Comparison of ENCODE assay signal across 8 cellular contexts in genomic region chr1:235159930-235160329, GRCh38. TPM values are rescaled to one million over a fixed set of nuclear protein-coding genes. Genes with fewer than 3 reads are reported as not detected.
DNase-seq lines count a peak whose midpoint lies in the region; ATAC-seq, FAIRE-seq and TF ChIP-seq lines count a peak whose summit lies in the region.
"Not testable (repeated sequence)": the region's sequence is repeated elsewhere in the genome, so short reads cannot be mapped to it uniquely, and the experiment has no call there.

No MANE protein-coding gene starts in this region.

- H3K4me3 Mint-ChIP-seq in WTC11: peak overlapping the region; percentile 94
- peak overlapping the region; percentile 73 for H3K4me3 Mint-ChIP-seq in memory B cell

- H3K27ac ChIP-seq in 22Rv1 (peak overlapping the region; percentile 92), esophagus muscularis mucosa (replicated peaks in 1 of 4) (peak overlapping the region in 1 of 4 donors; percentile 93), psoas muscle (peak overlapping the region; percentile 90)
- not testable (repeated sequence) for H3K27ac ChIP-seq in GM12878 (ENCODE audit: control insufficient read depth, insufficient read depth)

- peak overlapping the region; percentile 76 for H3K4me2 ChIP-seq in GM12878 (ENCODE audit: control insufficient read depth, insufficient read depth)

- TF ChIP-seq RAD21 in GM12878 (IDR thresholded peaks at IDR 0.05; ENCODE audit: insufficient read depth, low read depth, low read length): not testable (repeated sequence)

- 72% methylated on average over 9 of the region's 9 CpGs for WGBS in GM12878 (ENCODE audit: insufficient coverage, insufficient replicate concordance, low lambda C conversion rate, missing lambda C conversion rate)
- WGBS in esophagus muscularis mucosa: 85% methylated on average over 9 of the region's 9 CpGs
- 89 to 92% (median 90%) methylated on average over 9 of the region's 9 CpGs for WGBS in psoas muscle, 3 donors

- not testable (repeated sequence) for H3K27me3 Mint-ChIP-seq in WTC11 (ENCODE audit: low read depth); memory B cell

- H3K36me3 Mint-ChIP-seq in WTC11, memory B cell: not testable (repeated sequence)

- not testable (repeated sequence) for H3K27me3 ChIP-seq in GM06990 (replicated peaks; ENCODE audit: control insufficient read depth, insufficient read depth, low read length); GM12878 (replicated peaks in 1 of 2; ENCODE audit: control insufficient read depth in 2 of 2, insufficient read depth in 2 of 2, low read length in 1 of 2); esophagus muscularis mucosa; psoas muscle (ENCODE audit: insufficient read depth in 3 of 3, low read length in 2 of 3)

- not testable (repeated sequence) for H3K9me3 Mint-ChIP-seq in WTC11, memory B cell

- H3K79me2 ChIP-seq in GM12878 (ENCODE audit: control insufficient read depth, insufficient read depth, low read length): peaks cover 32% of the 10 kb centered on the region

- H3K27ac Mint-ChIP-seq in WTC11 (peak overlapping the region; percentile 69; the same call in 1 of the 2 replicates), memory B cell (peak overlapping the region; percentile 96)

- not testable (repeated sequence) for H3K9me3 ChIP-seq in GM12878 (replicated peaks; ENCODE audit: control insufficient read depth, insufficient read depth, low read length); esophagus muscularis mucosa; psoas muscle

- not testable (repeated sequence) for FAIRE-seq in GM12878 (lab: Jason Lieb, UNC)

- RAD21 ChIA-PET in GM12878 (lab: Charles Lee; ENCODE audit: unreplicated experiment): interaction anchor here (1.7 to 2.6 kb wide), 2 partner anchors 38 to 257 kb away, joined by 4 to 11 read pairs; no protein-coding TSS in a partner anchor

- not testable (repeated sequence) for H4K20me1 ChIP-seq in GM12878 (ENCODE audit: control insufficient read depth, insufficient read depth)

- H3K36me3 ChIP-seq in GM06990 (ENCODE audit: control insufficient read depth, insufficient read depth, low read length) (peaks cover 15% of the 10 kb centered on the region), GM12878 (ENCODE audit: control insufficient read depth in 2 of 2, insufficient read depth in 2 of 2, low read length in 1 of 2) (peaks cover 0 to 19% of the 10 kb centered on the region in 2 experiments; a peak in 2 of 4 replicates), esophagus muscularis mucosa (peaks cover 0 to 48% (median 36%) of the 10 kb centered on the region in 4 donors), psoas muscle (ENCODE audit: insufficient read depth in 1 of 2, low read depth in 1 of 2) (peaks cover 11 to 49% of the 10 kb centered on the region in 2 donors)

- CTCF ChIA-PET in WTC11 (lab: Charles Lee): not testable (repeated sequence)
- CTCF ChIA-PET in GM12878 (lab: Yijun Ruan, JAX): interaction anchor here (0.9 to 2.8 kb wide), 5 partner anchors 36 to 256 kb away, joined by 3 to 18 read pairs (median 5); no protein-coding TSS in a partner anchor

- H3K4me1 ChIP-seq in GM12878 (ENCODE audit: control insufficient read depth, insufficient read depth, low read length); psoas muscle: not testable (repeated sequence)
- peaks cover 17 to 46% (median 36%) of the 10 kb centered on the region in 4 donors for H3K4me1 ChIP-seq in esophagus muscularis mucosa

- not testable (repeated sequence) for BruUV-seq in GM12878 (replicated peaks; lab: Mats Ljungman, UMichigan)

- not testable (repeated sequence) for TF ChIP-seq CTCF in 22Rv1 (IDR thresholded peaks at IDR 0.05); GM06990 (IDR thresholded peaks at IDR 0.05; ENCODE audit: insufficient read depth, low read length, poor library complexity, severe bottlenecking); NB4 (IDR thresholded peaks at IDR 0.05; ENCODE audit: low read depth, low read length); WTC11 (IDR thresholded peaks at IDR 0.05); GM12878 (IDR thresholded peaks at IDR 0.05 in 2 of 3, conservative IDR thresholded peaks at IDR 0.05 in 1 of 3; ENCODE audit: control insufficient read depth in 2 of 3, extremely low read depth in 1 of 3, insufficient read depth in 1 of 3, low read depth in 3 of 3, low read length in 3 of 3); esophagus muscularis mucosa (IDR thresholded peaks at IDR 0.05); psoas muscle (IDR thresholded peaks at IDR 0.05)

- not testable (repeated sequence) for TF ChIP-seq POLR2A in NB4 (IDR thresholded peaks at IDR 0.05; ENCODE audit: extremely low read depth, insufficient read length); GM12878 (IDR thresholded peaks at IDR 0.05; ENCODE audit: low read depth, low read length); esophagus muscularis mucosa (IDR thresholded peaks at IDR 0.05; ENCODE audit: low read depth)

- TF ChIP-seq EP300 in GM12878 (IDR thresholded peaks at IDR 0.05; ENCODE audit: borderline replicate concordance in 1 of 2, control insufficient read depth in 1 of 2, low read depth in 2 of 2, low read length in 2 of 2); esophagus muscularis mucosa (IDR thresholded peaks at IDR 0.05): not testable (repeated sequence)

- POLR2A ChIA-PET in WTC11 (lab: Charles Lee): not testable (repeated sequence)
- POLR2A ChIA-PET in GM12878 (lab: Charles Lee): interaction anchor here (0.6 to 2.0 kb wide), 6 partner anchors 9 to 720 kb away, joined by 3 to 12 read pairs (median 4); partner anchors contain the start of gene ARID4B

- not testable (repeated sequence) for DNase-seq in GM06990 (ENCODE audit: extremely low read depth, insufficient read length); NB4 (ENCODE audit: low read depth); WTC11 (ENCODE audit: low spot score); GM12878 (ENCODE audit: low read depth, low spot score); esophagus muscularis mucosa (ENCODE audit: extremely low spot score); memory B cell (ENCODE audit: low spot score in 2 of 2)
- peak in 1 of 2 donors; percentile 27 for DNase-seq in psoas muscle

- SMC1A ChIA-PET in GM12878 (lab: Charles Lee; ENCODE audit: uncharacterized antibody, unreplicated experiment): interaction anchor here (1.2 to 2.9 kb wide), 5 partner anchors 9 to 256 kb away, joined by 4 to 15 read pairs (median 10); no protein-coding TSS in a partner anchor

- H3K4me1 Mint-ChIP-seq in WTC11: peaks cover 12% of the 10 kb centered on the region
- H3K4me1 Mint-ChIP-seq in memory B cell: not testable (repeated sequence)

- ATAC-seq in WTC11; memory B cell (ENCODE audit: low read depth); psoas muscle: not testable (repeated sequence)
- ATAC-seq in GM12878: 0 out of 3 replicates have a peak, but pooled peaks have one; percentile 4

- not testable (repeated sequence) for H2AFZ ChIP-seq in GM12878 (ENCODE audit: control insufficient read depth, low read depth, low read length)

- H3K9ac ChIP-seq in GM12878 (ENCODE audit: control insufficient read depth, insufficient read depth, low read length): peak overlapping the region; percentile 97; the same call in 1 of the 2 replicates

- intact Hi-C loops in GM12878 (cut with micrococcal nuclease; ENCODE audit: unreplicated experiment) (loop anchor here (2.0 kb wide), 1 partner anchor 31 kb away; the partner anchor contains the start of gene TOMM20), esophagus muscularis mucosa (cut with DNase I) (loop anchor here (10.0 kb wide), 1 partner anchor 55 kb away; no protein-coding TSS in a partner anchor), psoas muscle (cut with DNase I) (loop anchor here in 1 of 2 donors (2.0 to 5.0 kb wide), 2 partner anchors 33 to 55 kb away; partner anchors contain the start of gene TOMM20)

- in situ Hi-C loops in GM12878 (cut with MboI): not testable (repeated sequence)

- H3K4me3 ChIP-seq in GM06990 (replicated peaks; ENCODE audit: low read depth, low read length): peak overlapping the region; percentile 68
- peak overlapping the region; percentile 76 for H3K4me3 ChIP-seq in NB4 (ENCODE audit: low read depth, low read length)
- peak overlapping the region; percentile 82 for H3K4me3 ChIP-seq in GM12878
- peak overlapping the region; percentile 74 to 84 (median 80) for H3K4me3 ChIP-seq in esophagus muscularis mucosa
- peak overlapping the region; percentile 82 for H3K4me3 ChIP-seq in psoas muscle

RNA-seq across cellular contexts. Expression of gene RBM34, which starts 1.1 kb away (rescaled TPM):
- total RNA-seq in WTC11 (2021): 97.4 to 112 TPM (median 104 TPM) in 3 replicates
- total RNA-seq in GM12878 (2013; cell fraction: nucleolus; rRNA removed): 98.8 and 100 TPM in 2 replicates
- 61.2 and 83.5 TPM in 2 replicates for total RNA-seq in GM12878 (2014; rRNA removed)
- total RNA-seq in GM12878 (2014; rRNA removed; fragmentation: Illumina TruSeq; extraction: Trizol): 119 and 132 TPM in 2 replicates
- 89.2 and 95.2 TPM in 2 replicates for total RNA-seq in GM12878 (2021)
- 36.8 TPM for polyA plus RNA-seq in GM12878 (2011; ENCODE audit: low read depth)
- polyA plus RNA-seq in GM12878 (2011; rRNA removed): 55.7 and 103 TPM in 2 replicates
- 38.1 and 41.8 TPM in 2 replicates for polyA plus RNA-seq in GM12878 (2011; cell fraction: cytosol; rRNA removed)
- polyA plus RNA-seq in GM12878 (2011; cell fraction: nucleus; rRNA removed): 29.9 and 35.9 TPM in 2 replicates
- polyA plus RNA-seq in GM12878 (2012): 97.1 and 116 TPM in 2 replicates
- 89.9 and 127 TPM in 2 replicates for polyA plus RNA-seq in GM12878 (2014; fragmentation: Illumina TruSeq; extraction: Trizol)
- polyA plus RNA-seq in GM12878 (2014; fragmentation: Nextera tagmentation; extraction: Ambion mirVana): 100 to 1,000 TPM in 1 of 2 experiments, 10 to 100 TPM in 1; 98.2 to 124 TPM
- 46.4 and 56.0 TPM in 2 replicates for polyA plus RNA-seq in GM12878 (2014; rRNA removed)
- 100 to 1,000 TPM; 119 to 130 TPM for polyA plus RNA-seq in GM12878 (2016; fragmentation: Nextera tagmentation; extraction: Ambion mirVana)
- 16.0 and 32.3 TPM in 2 replicates for polyA minus RNA-seq in GM12878 (2011; rRNA and poly(A)+ RNA removed)
- 8.3 and 22.2 TPM in 2 replicates for polyA minus RNA-seq in GM12878 (2011; cell fraction: cytosol; rRNA and poly(A)+ RNA removed)
- polyA minus RNA-seq in GM12878 (2011; cell fraction: nucleus; rRNA and poly(A)+ RNA removed): 28.5 and 31.9 TPM in 2 replicates
- 10 to 100 TPM; 41.9 to 57.2 (median 53.4) TPM for total RNA-seq in esophagus muscularis mucosa
- 10 to 100 TPM; 36.8 to 76.3 (median 56.3) TPM for total RNA-seq in psoas muscle
- polyA plus RNA-seq in psoas muscle: 100 to 1,000 TPM in 2 of 3 donors, 10 to 100 TPM in 1; 80.3 to 144 (median 136) TPM

RNA-seq across cellular contexts. Expression of gene TOMM20, which starts 31.3 kb away (rescaled TPM):
- total RNA-seq in WTC11 (2021): 180 to 184 TPM (median 182 TPM) in 3 replicates
- 52.5 and 52.8 TPM in 2 replicates for total RNA-seq in GM12878 (2013; cell fraction: nucleolus; rRNA removed)
- total RNA-seq in GM12878 (2014; rRNA removed): 75.1 and 89.7 TPM in 2 replicates
- total RNA-seq in GM12878 (2014; rRNA removed; fragmentation: Illumina TruSeq; extraction: Trizol): 58.8 and 59.9 TPM in 2 replicates
- 120 and 125 TPM in 2 replicates for total RNA-seq in GM12878 (2021)
- 58.2 TPM for polyA plus RNA-seq in GM12878 (2011; ENCODE audit: low read depth)
- polyA plus RNA-seq in GM12878 (2011; rRNA removed): 138 and 178 TPM in 2 replicates
- polyA plus RNA-seq in GM12878 (2011; cell fraction: cytosol; rRNA removed): 43.9 and 51.8 TPM in 2 replicates
- 31.3 TPM in 2 replicates for polyA plus RNA-seq in GM12878 (2011; cell fraction: nucleus; rRNA removed)
- polyA plus RNA-seq in GM12878 (2012): 94.4 and 116 TPM in 2 replicates
- 95.3 and 116 TPM in 2 replicates for polyA plus RNA-seq in GM12878 (2014; fragmentation: Illumina TruSeq; extraction: Trizol)
- polyA plus RNA-seq in GM12878 (2014; fragmentation: Nextera tagmentation; extraction: Ambion mirVana): 10 to 100 TPM; 39.8 to 60.1 TPM
- 58.2 and 66.2 TPM in 2 replicates for polyA plus RNA-seq in GM12878 (2014; rRNA removed)
- 10 to 100 TPM; 68.4 to 71.9 TPM for polyA plus RNA-seq in GM12878 (2016; fragmentation: Nextera tagmentation; extraction: Ambion mirVana)
- polyA minus RNA-seq in GM12878 (2011; rRNA and poly(A)+ RNA removed): 35.0 and 43.1 TPM in 2 replicates
- 27.3 and 28.9 TPM in 2 replicates for polyA minus RNA-seq in GM12878 (2011; cell fraction: cytosol; rRNA and poly(A)+ RNA removed)
- polyA minus RNA-seq in GM12878 (2011; cell fraction: nucleus; rRNA and poly(A)+ RNA removed): 15.8 and 28.3 TPM in 2 replicates
- 10 to 100 TPM; 59.7 to 94.3 (median 86.3) TPM for total RNA-seq in esophagus muscularis mucosa
- 10 to 100 TPM; 56.3 to 88.7 (median 66.9) TPM for total RNA-seq in psoas muscle
- polyA plus RNA-seq in psoas muscle: 10 to 100 TPM; 44.7 to 90.9 (median 77.0) TPM
